ENCODE assay signal across 24 cellular contexts in genomic region chr7:121101083-121101482, GRCh38.
DNase-seq lines count a peak whose midpoint lies in the region; ATAC-seq, FAIRE-seq and TF ChIP-seq lines count a peak whose summit lies in the region.
"Had no signal": no experiment of that assay in that cellular context is flagged by ENCODE, and none has a peak within 500 bp of the region (broad histone marks: within the 10 kb centered on the region; RNA-seq: fewer than 3 reads in every experiment).

No MANE protein-coding gene starts in this region.

- H3K4me2 ChIP-seq in GM12878 (ENCODE audit: control insufficient read depth, insufficient read depth), result no peak overlapping the region
- H3K4me2 ChIP-seq: A549; BLaER1 treated with 17β-estradiol and CSF1 and Interleukin-3, amounts not matched to agents 10 nM and 100 nM had no signal

- H3K27me3 ChIP-seq in GM12878 (replicated peaks in 1 of 2; ENCODE audit: control insufficient read depth in 2 of 2, insufficient read depth in 2 of 2, low read length in 1 of 2), result no peaks in the 10 kb centered on the region; a peak in 1 of 4 replicates
- H3K27me3 ChIP-seq: BE2C; BLaER1 treated with 17β-estradiol and CSF1 and Interleukin-3, amounts not matched to agents 10 nM and 100 nM had no signal

- FAIRE-seq in GM12878 (lab: Jason Lieb, UNC) (no peak), frontal cortex (lab: Jason Lieb, UNC) (peak; percentile 3)
- FAIRE-seq: A549, GM12892, GM19239 had no signal

- no peak overlapping the region for H3K9ac ChIP-seq in GM12878 (ENCODE audit: control insufficient read depth, insufficient read depth, low read length)
- H3K9ac ChIP-seq: BLaER1 treated with 17β-estradiol and CSF1 and Interleukin-3, amounts not matched to agents 10 nM and 100 nM; GM23248 had no signal

- TF ChIP-seq POLR2A in GM12878 (IDR thresholded peaks at IDR 0.05; ENCODE audit: low read depth, low read length), result no peak

- no peak overlapping the region for H3K27ac ChIP-seq in GM12878 (ENCODE audit: control insufficient read depth, insufficient read depth)
- H3K27ac ChIP-seq: 22Rv1; A549; BLaER1 treated with 17β-estradiol and CSF1 and Interleukin-3, amounts not matched to agents 10 nM and 100 nM; GM23248 had no signal

- H3K27ac Mint-ChIP-seq in activated T-cell treated with anti-CD3 and anti-CD28 coated beads, Interleukin-2, amount 50 U/mL, for 72 hours, result peak overlapping the region; percentile 33
- H3K27ac Mint-ChIP-seq in activated CD8-positive, alpha-beta T cell treated with anti-CD3 and anti-CD28 coated beads for 36 hours, result no peak overlapping the region
- H3K27ac Mint-ChIP-seq: CD14-positive monocyte; CD4-positive, alpha-beta T cell; CD8-positive, alpha-beta memory T cell had no signal

- SMC1A ChIA-PET in GM12878 (lab: Charles Lee; ENCODE audit: uncharacterized antibody, unreplicated experiment), result interaction anchor here (1.0 to 2.2 kb wide), 3 partner anchors 8 to 893 kb away, joined by 3 to 6 read pairs (median 3); no protein-coding TSS in a partner anchor

- in situ Hi-C loops in GM12878 (cut with MboI), result loop anchor here (5.0 kb wide), 1 partner anchor 114 kb away; the partner anchor contains the start of gene CPED1

- H3K9me3 Mint-ChIP-seq in activated T-cell treated with anti-CD3 and anti-CD28 coated beads, Interleukin-2, amount 50 U/mL, for 72 hours, result no peaks in the 10 kb centered on the region
- no peaks in the 10 kb centered on the region for H3K9me3 Mint-ChIP-seq in activated T-cell treated with anti-CD3 and anti-CD28 coated beads, Interleukin-2, amount 50 U/mL, for 4 hours
- no peaks in the 10 kb centered on the region for H3K9me3 Mint-ChIP-seq in activated CD8-positive, alpha-beta T cell treated with anti-CD3 and anti-CD28 coated beads for 36 hours
- H3K9me3 Mint-ChIP-seq: CD14-positive monocyte; CD4-positive, alpha-beta T cell; CD8-positive, alpha-beta memory T cell; H9 had no signal

- TF ChIP-seq EP300 in GM12878 (IDR thresholded peaks at IDR 0.05; ENCODE audit: borderline replicate concordance in 1 of 2, control insufficient read depth in 1 of 2, low read depth in 2 of 2, low read length in 2 of 2), result no peak

- H4K20me1 ChIP-seq in GM12878 (ENCODE audit: control insufficient read depth, insufficient read depth), result no peaks in the 10 kb centered on the region
- H4K20me1 ChIP-seq: BLaER1 treated with 17β-estradiol and CSF1 and Interleukin-3, amounts not matched to agents 10 nM and 100 nM had no signal

- H3K9me3 ChIP-seq in GM12878 (replicated peaks; ENCODE audit: control insufficient read depth, insufficient read depth, low read length), result no peaks in the 10 kb centered on the region
- H3K9me3 ChIP-seq: A549; BE2C; BLaER1 treated with 17β-estradiol and CSF1 and Interleukin-3, amounts not matched to agents 10 nM and 100 nM had no signal

- H3K4me1 Mint-ChIP-seq in activated T-cell treated with anti-CD3 and anti-CD28 coated beads, Interleukin-2, amount 50 U/mL, for 72 hours (ENCODE audit: low read depth), result no peaks in the 10 kb centered on the region
- no peaks in the 10 kb centered on the region for H3K4me1 Mint-ChIP-seq in activated T-cell treated with anti-CD3 and anti-CD28 coated beads, Interleukin-2, amount 50 U/mL, for 4 hours (ENCODE audit: low read depth)
- no peaks in the 10 kb centered on the region for H3K4me1 Mint-ChIP-seq in activated CD8-positive, alpha-beta T cell treated with anti-CD3 and anti-CD28 coated beads for 36 hours (ENCODE audit: low read depth)
- H3K4me1 Mint-ChIP-seq: CD8-positive, alpha-beta memory T cell had no signal

- no TSS peak for BruUV-seq in GM12878 (replicated peaks; lab: Mats Ljungman, UMichigan)

- H3K27me3 Mint-ChIP-seq in activated T-cell treated with anti-CD3 and anti-CD28 coated beads, Interleukin-2, amount 50 U/mL, for 72 hours (ENCODE audit: low read depth), result peaks cover 6% of the 10 kb centered on the region
- peaks cover 6% of the 10 kb centered on the region for H3K27me3 Mint-ChIP-seq in activated T-cell treated with anti-CD3 and anti-CD28 coated beads, Interleukin-2, amount 50 U/mL, for 4 hours (ENCODE audit: low read depth)
- peaks cover 2% of the 10 kb centered on the region for H3K27me3 Mint-ChIP-seq in activated CD8-positive, alpha-beta T cell treated with anti-CD3 and anti-CD28 coated beads for 36 hours

- H3K4me3 ChIP-seq in GM12878, result no peak overlapping the region
- H3K4me3 ChIP-seq: A549; BLaER1 treated with 17β-estradiol and CSF1 and Interleukin-3, amounts not matched to agents 10 nM and 100 nM; GM23248 had no signal

- no peak for DNase-seq in activated T-cell treated with anti-CD3 and anti-CD28 coated beads, Interleukin-2, amount 50 U/mL, for 72 hours
- no peak for DNase-seq in activated T-cell treated with anti-CD3 and anti-CD28 coated beads, Interleukin-2, amount 50 U/mL, for 4 hours
- DNase-seq in GM12878 (ENCODE audit: low read depth, low spot score) (no peak), frontal cortex (ENCODE audit: low spot score in 2 of 2) (no peak), HUDEP-2 (lab: John Stamatoyannopoulos, UW; ENCODE audit: unreplicated experiment in 76 of 76) (no peak)
- no peak for DNase-seq in activated CD8-positive, alpha-beta T cell treated with anti-CD3 and anti-CD28 coated beads for 36 hours
- no peak for DNase-seq in activated effector memory CD4-positive, alpha-beta T cell treated with Interleukin-2 at 50 U/mL for 16 hours
- DNase-seq: ACHN; AML-193; BE2C; CD4-positive, alpha-beta T cell; CD8-positive, alpha-beta memory T cell; DMS53; DMS79 treated with DMSO at 0.1 percent for 48 hours; GF-D8; GM23248 had no signal

- POLR2A ChIA-PET in GM12878 (lab: Charles Lee), result no interaction called here
- POLR2A ChIA-PET in activated CD8-positive, alpha-beta T cell treated with anti-CD3 and anti-CD28 coated beads for 36 hours (lab: Charles Lee), result interaction anchor here (0.6 kb wide), 1 partner anchor 357 kb away, joined by 4 read pairs; no protein-coding TSS in a partner anchor

- no peaks in the 10 kb centered on the region for H3K4me1 ChIP-seq in GM12878 (ENCODE audit: control insufficient read depth, insufficient read depth, low read length)
- H3K4me1 ChIP-seq: A549; BE2C; BLaER1 treated with 17β-estradiol and CSF1 and Interleukin-3, amounts not matched to agents 10 nM and 100 nM had no signal

- no peak for TF ChIP-seq CTCF in GM12878 (IDR thresholded peaks at IDR 0.05 in 2 of 3, conservative IDR thresholded peaks at IDR 0.05 in 1 of 3; ENCODE audit: control insufficient read depth in 2 of 3, extremely low read depth in 1 of 3, insufficient read depth in 1 of 3, low read depth in 3 of 3, low read length in 3 of 3)
- TF ChIP-seq CTCF in activated CD8-positive, alpha-beta T cell treated with anti-CD3 and anti-CD28 coated beads for 36 hours (IDR thresholded peaks at IDR 0.05), result no peak

- intact Hi-C loops in GM12878 (cut with micrococcal nuclease; ENCODE audit: unreplicated experiment), result no loop called here
- intact Hi-C loops in activated CD8-positive, alpha-beta T cell treated with anti-CD3 and anti-CD28 coated beads for 36 hours (cut with micrococcal nuclease), result loop anchor here (10.0 kb wide), 1 partner anchor 56 kb away; no protein-coding TSS in a partner anchor

- H3K79me2 ChIP-seq in GM12878 (ENCODE audit: control insufficient read depth, insufficient read depth, low read length), result no peaks in the 10 kb centered on the region

- no peak for ATAC-seq in activated T-cell treated with anti-CD3 and anti-CD28 coated beads, Interleukin-2, amount 50 U/mL, for 72 hours (replicated peaks in 1 of 2)
- ATAC-seq in activated T-cell treated with anti-CD3 and anti-CD28 coated beads, Interleukin-2, amount 50 U/mL, for 4 hours, result no peak
- no peak for ATAC-seq in GM12878
- ATAC-seq in activated CD8-positive, alpha-beta T cell treated with anti-CD3 and anti-CD28 coated beads for 36 hours, result no peak
- ATAC-seq: A549, HCT116 had no signal

- TF ChIP-seq RAD21 in GM12878 (IDR thresholded peaks at IDR 0.05; ENCODE audit: insufficient read depth, low read depth, low read length), result no peak

- no peaks in the 10 kb centered on the region for H3K36me3 Mint-ChIP-seq in activated T-cell treated with anti-CD3 and anti-CD28 coated beads, Interleukin-2, amount 50 U/mL, for 72 hours (ENCODE audit: insufficient read depth in 2 of 2)
- no peaks in the 10 kb centered on the region for H3K36me3 Mint-ChIP-seq in activated T-cell treated with anti-CD3 and anti-CD28 coated beads, Interleukin-2, amount 50 U/mL, for 4 hours (ENCODE audit: insufficient read depth)
- H3K36me3 Mint-ChIP-seq in activated CD8-positive, alpha-beta T cell treated with anti-CD3 and anti-CD28 coated beads for 36 hours (ENCODE audit: low read depth), result no peaks in the 10 kb centered on the region
- H3K36me3 Mint-ChIP-seq: CD8-positive, alpha-beta memory T cell had no signal

- CTCF ChIA-PET in GM12878 (lab: Yijun Ruan, JAX), result interaction anchor here (0.6 to 0.7 kb wide), 3 partner anchors 28 to 387 kb away, joined by 3 read pairs; no protein-coding TSS in a partner anchor
- CTCF ChIA-PET in activated CD8-positive, alpha-beta T cell treated with anti-CD3 and anti-CD28 coated beads for 36 hours (lab: Charles Lee), result interaction anchor here (1.4 kb wide), 1 partner anchor 20 kb away, joined by 6 read pairs; no protein-coding TSS in a partner anchor

- RAD21 ChIA-PET in GM12878 (lab: Charles Lee; ENCODE audit: unreplicated experiment), result interaction anchor here (2.7 kb wide), 1 partner anchor 18 kb away, joined by 8 read pairs; no protein-coding TSS in a partner anchor

- no peak overlapping the region for H2AFZ ChIP-seq in GM12878 (ENCODE audit: control insufficient read depth, low read depth, low read length)
- H2AFZ ChIP-seq: GM23248 had no signal

- no peak overlapping the region for H3K4me3 Mint-ChIP-seq in activated T-cell treated with anti-CD3 and anti-CD28 coated beads, Interleukin-2, amount 50 U/mL, for 72 hours
- H3K4me3 Mint-ChIP-seq in activated T-cell treated with anti-CD3 and anti-CD28 coated beads, Interleukin-2, amount 50 U/mL, for 4 hours, result no peak overlapping the region
- H3K4me3 Mint-ChIP-seq in activated CD8-positive, alpha-beta T cell treated with anti-CD3 and anti-CD28 coated beads for 36 hours, result no peak overlapping the region
- H3K4me3 Mint-ChIP-seq: CD14-positive monocyte; CD4-positive, alpha-beta T cell; CD8-positive, alpha-beta memory T cell; H9 had no signal

- H3K36me3 ChIP-seq in GM12878 (ENCODE audit: control insufficient read depth in 2 of 2, insufficient read depth in 2 of 2, low read length in 1 of 2), result no peaks in the 10 kb centered on the region
- H3K36me3 ChIP-seq: BE2C; BLaER1 treated with 17β-estradiol and CSF1 and Interleukin-3, amounts not matched to agents 10 nM and 100 nM had no signal
